1 cellular context compared by ENCODE assay signal in genomic region chr1:236464197-236464596, GRCh38. TPM values are rescaled to one million over a fixed set of nuclear protein-coding genes. Genes with fewer than 3 reads are reported as not detected.
"Had no signal": no experiment of that assay in that cellular context is flagged by ENCODE, and none has a peak within 500 bp of the region (broad histone marks: within the 10 kb centered on the region; RNA-seq: fewer than 3 reads in every experiment).

No MANE protein-coding gene starts in this region.

RNA-seq across cellular contexts. Expression of gene LGALS8, which starts 59.6 kb away (rescaled TPM):
- total RNA-seq: OCI-LY7 had no signal
